Comparison of ENCODE assay signal across 27 cellular contexts in the genomic region with DNA sequence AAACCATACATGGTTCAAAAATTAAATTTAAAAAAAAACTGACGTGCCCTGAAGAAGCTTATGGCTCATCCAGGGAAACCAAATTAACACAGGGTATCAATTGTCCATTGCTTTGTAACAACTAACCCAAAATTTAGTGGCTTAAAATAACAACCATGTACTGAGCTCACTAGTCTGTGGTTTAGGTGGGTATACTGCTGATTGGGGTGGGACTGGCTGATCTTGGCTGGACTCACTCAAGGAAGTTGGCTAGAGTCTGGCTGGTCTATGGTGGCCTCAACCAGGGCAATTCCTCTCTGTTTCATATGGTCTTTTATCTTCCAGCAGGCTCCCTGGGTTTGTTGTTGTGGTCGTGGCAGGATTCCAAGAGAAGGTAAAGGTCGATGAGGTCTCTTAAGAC. TPM values are rescaled to one million over a fixed set of nuclear protein-coding genes. Genes with fewer than 3 reads are reported as not detected.
DNase-seq lines count a peak whose midpoint lies in the region; ATAC-seq and FAIRE-seq lines count a peak whose summit lies in the region.
"Had no signal": no experiment of that assay in that cellular context is flagged by ENCODE, and none has a peak within 500 bp of the region (broad histone marks: within the 10 kb centered on the region; RNA-seq: fewer than 3 reads in every experiment).

No MANE protein-coding gene starts in this region.

- DNase-seq in activated CD4-positive, alpha-beta T cell treated with anti-CD3 and anti-CD28 coated beads, Interleukin-2, amount 10 ng/mL, durations not matched to agents 7 days and 5 days: no peak
- DNase-seq in activated CD4-positive, alpha-beta T cell treated with anti-CD3 and anti-CD28 coated beads, Interleukin-2, amount 50 U/mL, for 1 hour: no peak
- DNase-seq in dedifferentiated amniotic fluid mesenchymal stem cell (ENCODE audit: extremely low spot score) (peak; percentile 5), COR-L47 (lab: John Stamatoyannopoulos, UW) (no peak), HTR-8/SVneo (ENCODE audit: insufficient read length, low spot score) (no peak)
- no peak for DNase-seq in natural killer cell treated with Interleukin-12 subunit alpha and Interleukin-12 subunit beta and Interleukin-15 and Interleukin-18, amount 100 ng/mL, for 72 hours (ENCODE audit: low spot score)
- no peak for DNase-seq in T-helper 2 cell treated with Interferon-gamma antibody and Interleukin-4, amounts not matched to agents 5 μg/mL and 100 μg/mL, for 36 hours (ENCODE audit: low spot score)
- DNase-seq: CD4-positive, CD25-positive, alpha-beta regulatory T cell; DMS53; GOT3; HFFc6; NCI-H1092; NCI-H1417 treated with DMSO at 0.1 percent for 48 hours; NCI-H1694 treated with DMSO at 0.1 percent for 48 hours; NCI-H2081; NCI-H2227 treated with DMSO at 0.1 percent for 48 hours; NCI-H526 treated with DMSO at 0.1 percent for 48 hours; PC-9 had no signal

- no peaks in the 10 kb centered on the region for H3K36me3 ChIP-seq in BLaER1
- H3K36me3 ChIP-seq: HAP-1, SJSA1 had no signal

- peak overlapping the region; percentile 0 for H3K27ac Mint-ChIP-seq in activated CD4-positive, alpha-beta T cell treated with anti-CD3 and anti-CD28 coated beads, Interleukin-2, amount 10 ng/mL, durations not matched to agents 7 days and 5 days
- H3K27ac Mint-ChIP-seq in natural killer cell treated with Interleukin-12 subunit alpha and Interleukin-12 subunit beta and Interleukin-15 and Interleukin-18, amount 100 ng/mL, for 72 hours: peak overlapping the region; percentile 74 to 90
- no peak overlapping the region for H3K27ac Mint-ChIP-seq in T-helper 2 cell treated with Interferon-gamma antibody and Interleukin-4, amounts not matched to agents 5 μg/mL and 100 μg/mL, for 36 hours
- H3K27ac Mint-ChIP-seq: B cell, HFFc6 had no signal

- no peak overlapping the region for H3K27ac ChIP-seq in BLaER1
- H3K27ac ChIP-seq: 22Rv1, PC-9, SJSA1 had no signal

- no peaks in the 10 kb centered on the region for H3K9me3 ChIP-seq in BLaER1
- H3K9me3 ChIP-seq: HAP-1, SJSA1 had no signal

- peak overlapping the region; percentile 23; the same call in 1 of the 2 replicates for H3K4me2 ChIP-seq in BLaER1
- H3K4me2 ChIP-seq: PC-9 had no signal

- H3K4me1 ChIP-seq in BLaER1: peaks cover 7% of the 10 kb centered on the region
- H3K4me1 ChIP-seq: HAP-1, SJSA1 had no signal

- no peaks in the 10 kb centered on the region for H4K20me1 ChIP-seq in BLaER1

- H3K36me3 Mint-ChIP-seq in activated CD4-positive, alpha-beta T cell treated with anti-CD3 and anti-CD28 coated beads, Interleukin-2, amount 10 ng/mL, durations not matched to agents 7 days and 5 days (ENCODE audit: low read depth): no peaks in the 10 kb centered on the region
- H3K36me3 Mint-ChIP-seq in natural killer cell treated with Interleukin-12 subunit alpha and Interleukin-12 subunit beta and Interleukin-15 and Interleukin-18, amount 100 ng/mL, for 72 hours: peaks cover 6% of the 10 kb centered on the region
- H3K36me3 Mint-ChIP-seq in T-helper 2 cell treated with Interferon-gamma antibody and Interleukin-4, amounts not matched to agents 5 μg/mL and 100 μg/mL, for 36 hours (ENCODE audit: low read depth): no peaks in the 10 kb centered on the region
- H3K36me3 Mint-ChIP-seq: CD4-positive, CD25-positive, alpha-beta regulatory T cell had no signal

- no peak overlapping the region for H3K9ac ChIP-seq in BLaER1

- POLR2A ChIA-PET in activated CD4-positive, alpha-beta T cell treated with anti-CD3 and anti-CD28 coated beads, Interleukin-2, amount 10 ng/mL, durations not matched to agents 7 days and 5 days (lab: Charles Lee): no interaction called here

- CTCF ChIA-PET in activated CD4-positive, alpha-beta T cell treated with anti-CD3 and anti-CD28 coated beads, Interleukin-2, amount 10 ng/mL, durations not matched to agents 7 days and 5 days (lab: Charles Lee): interaction anchor here (0.6 to 0.7 kb wide), 2 partner anchors 57 to 877 kb away, joined by 3 read pairs; no protein-coding TSS in a partner anchor

- H3K9me3 Mint-ChIP-seq in activated CD4-positive, alpha-beta T cell treated with anti-CD3 and anti-CD28 coated beads, Interleukin-2, amount 10 ng/mL, durations not matched to agents 7 days and 5 days: no peaks in the 10 kb centered on the region
- no peaks in the 10 kb centered on the region for H3K9me3 Mint-ChIP-seq in natural killer cell treated with Interleukin-12 subunit alpha and Interleukin-12 subunit beta and Interleukin-15 and Interleukin-18, amount 100 ng/mL, for 72 hours
- H3K9me3 Mint-ChIP-seq in T-helper 2 cell treated with Interferon-gamma antibody and Interleukin-4, amounts not matched to agents 5 μg/mL and 100 μg/mL, for 36 hours: no peaks in the 10 kb centered on the region
- H3K9me3 Mint-ChIP-seq: HFFc6 had no signal

- H3K27me3 Mint-ChIP-seq in activated CD4-positive, alpha-beta T cell treated with anti-CD3 and anti-CD28 coated beads, Interleukin-2, amount 10 ng/mL, durations not matched to agents 7 days and 5 days: peaks cover 19% of the 10 kb centered on the region
- H3K27me3 Mint-ChIP-seq in natural killer cell treated with Interleukin-12 subunit alpha and Interleukin-12 subunit beta and Interleukin-15 and Interleukin-18, amount 100 ng/mL, for 72 hours: peaks cover 0 to 6% of the 10 kb centered on the region in 2 donors
- peaks cover 2% of the 10 kb centered on the region for H3K27me3 Mint-ChIP-seq in T-helper 2 cell treated with Interferon-gamma antibody and Interleukin-4, amounts not matched to agents 5 μg/mL and 100 μg/mL, for 36 hours (ENCODE audit: low read depth)

- H3K27me3 ChIP-seq in BLaER1: no peaks in the 10 kb centered on the region

- FAIRE-seq in HTR-8/SVneo (lab: Jason Lieb, UNC): no peak
- FAIRE-seq: G401.6 had no signal

- H3K4me3 ChIP-seq in BLaER1: no peak overlapping the region
- H3K4me3 ChIP-seq: HAP-1, PC-9, SJSA1 had no signal

- peaks cover 7% of the 10 kb centered on the region for H3K4me1 Mint-ChIP-seq in activated CD4-positive, alpha-beta T cell treated with anti-CD3 and anti-CD28 coated beads, Interleukin-2, amount 10 ng/mL, durations not matched to agents 7 days and 5 days
- peaks cover 18 to 29% of the 10 kb centered on the region in 2 donors for H3K4me1 Mint-ChIP-seq in natural killer cell treated with Interleukin-12 subunit alpha and Interleukin-12 subunit beta and Interleukin-15 and Interleukin-18, amount 100 ng/mL, for 72 hours (ENCODE audit: low read depth in 2 of 2)
- peaks cover 5% of the 10 kb centered on the region for H3K4me1 Mint-ChIP-seq in T-helper 2 cell treated with Interferon-gamma antibody and Interleukin-4, amounts not matched to agents 5 μg/mL and 100 μg/mL, for 36 hours (ENCODE audit: low read depth)
- H3K4me1 Mint-ChIP-seq: B cell had no signal

- H3K4me3 Mint-ChIP-seq in activated CD4-positive, alpha-beta T cell treated with anti-CD3 and anti-CD28 coated beads, Interleukin-2, amount 10 ng/mL, durations not matched to agents 7 days and 5 days: no peak overlapping the region
- peak overlapping the region; percentile 77 for H3K4me3 Mint-ChIP-seq in natural killer cell treated with Interleukin-12 subunit alpha and Interleukin-12 subunit beta and Interleukin-15 and Interleukin-18, amount 100 ng/mL, for 72 hours
- H3K4me3 Mint-ChIP-seq in T-helper 2 cell treated with Interferon-gamma antibody and Interleukin-4, amounts not matched to agents 5 μg/mL and 100 μg/mL, for 36 hours: no peak overlapping the region
- H3K4me3 Mint-ChIP-seq: B cell; CD4-positive, CD25-positive, alpha-beta regulatory T cell; HFFc6 had no signal

- peak; percentile 54 to 55 for ATAC-seq in natural killer cell treated with Interleukin-12 subunit alpha and Interleukin-12 subunit beta and Interleukin-15 and Interleukin-18, amount 100 ng/mL, for 72 hours
- ATAC-seq: Right ventricle myocardium inferior had no signal

RNA-seq across cellular contexts. Expression of a gene that starts 14.1 kb away (rescaled TPM):
- total RNA-seq in activated CD4-positive, alpha-beta T cell treated with anti-CD3 and anti-CD28 coated beads, Interleukin-2, amount 10 ng/mL, durations not matched to agents 7 days and 5 days: 10 to 100 TPM; 34.9 to 41.1 TPM
- 10 to 100 TPM; 69.4 to 73.0 TPM for total RNA-seq in natural killer cell treated with Interleukin-12 subunit alpha and Interleukin-12 subunit beta and Interleukin-15 and Interleukin-18, amount 100 ng/mL, for 72 hours

RNA-seq across cellular contexts. Expression of a gene that starts 15.4 kb away (rescaled TPM):
- total RNA-seq in activated CD4-positive, alpha-beta T cell treated with anti-CD3 and anti-CD28 coated beads, Interleukin-2, amount 10 ng/mL, durations not matched to agents 7 days and 5 days: 1 to 10 TPM; 2.2 to 2.9 TPM
- total RNA-seq in natural killer cell treated with Interleukin-12 subunit alpha and Interleukin-12 subunit beta and Interleukin-15 and Interleukin-18, amount 100 ng/mL, for 72 hours: 1 to 10 TPM; 3.2 to 4.6 TPM
- total RNA-seq: B cell; CD4-positive, CD25-positive, alpha-beta regulatory T cell; HFFc6; NCI-H460 had no signal

RNA-seq across cellular contexts. Expression of a gene that starts 38.8 kb away (rescaled TPM):
- not detected for total RNA-seq in activated CD4-positive, alpha-beta T cell treated with anti-CD3 and anti-CD28 coated beads, Interleukin-2, amount 10 ng/mL, durations not matched to agents 7 days and 5 days
- total RNA-seq in natural killer cell treated with Interleukin-12 subunit alpha and Interleukin-12 subunit beta and Interleukin-15 and Interleukin-18, amount 100 ng/mL, for 72 hours: not detected
- total RNA-seq: B cell; CD4-positive, CD25-positive, alpha-beta regulatory T cell; HFFc6; NCI-H460; PC-9; Right ventricle myocardium inferior; RPMI7951; SJSA1 had no signal
